Comparison of ENCODE assay signal across 1 cellular context in the genomic region with DNA sequence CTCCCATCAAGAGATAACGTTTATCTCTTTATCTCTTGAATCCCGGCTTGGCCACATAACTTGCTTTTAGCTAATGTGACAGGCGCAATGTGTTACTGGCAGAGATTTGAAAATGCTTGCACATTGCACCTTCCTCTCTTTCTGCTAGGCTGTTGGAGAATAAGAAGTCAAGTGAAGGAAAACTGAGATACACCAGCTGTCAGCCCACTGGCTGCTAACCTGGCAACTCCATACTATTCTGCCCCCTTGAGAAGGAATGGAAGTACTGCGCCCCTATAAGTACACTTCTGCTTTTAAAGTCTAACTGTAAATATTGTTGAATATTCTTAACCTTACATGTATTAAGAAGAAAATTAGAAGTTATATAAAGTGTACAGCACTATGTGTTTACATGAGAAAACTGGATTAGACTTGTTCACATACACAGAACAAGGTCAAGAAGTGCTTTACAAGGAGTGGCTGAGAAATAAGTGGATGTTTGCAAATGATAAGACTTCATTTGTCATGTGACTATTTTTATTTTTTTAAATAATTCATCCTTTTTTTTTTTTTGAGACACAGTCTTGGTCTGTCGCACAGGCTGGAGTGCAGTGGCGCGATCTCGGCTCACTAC.
TF ChIP-seq lines count a peak whose summit lies in the region.

No MANE protein-coding gene starts in this region.

TF ChIP-seq in HCT116, 20 proteins besides CTCF, POLR2A, EP300 and RAD21 (continued from another document):
- TF ChIP-seq FOSL1 (IDR thresholded peaks at IDR 0.05; ENCODE audit: low read depth): no peak
TF ChIP-seq in HCT116: peak in this region for 0.
